17 cellular contexts compared by ENCODE assay signal in genomic region chr17:75762513-75763268, GRCh38. TPM values are rescaled to one million over a fixed set of nuclear protein-coding genes. Genes with fewer than 3 reads are reported as not detected.
A peak's percentile ranks its signal among the peaks of the same experiment; 100 is the strongest.
DNase-seq lines count a peak whose midpoint lies in the region; ATAC-seq and TF ChIP-seq lines count a peak whose summit lies in the region.
"Had no signal": no experiment of that assay in that cellular context is flagged by ENCODE, and none has a peak within 500 bp of the region (broad histone marks: within the 10 kb centered on the region; RNA-seq: fewer than 3 reads in every experiment).

No MANE protein-coding gene starts in this region.

- H3K4me1 Mint-ChIP-seq in activated naive CD4-positive, alpha-beta T cell treated with anti-CD3 and anti-CD28 coated beads, Interleukin-2, amount 10 ng/mL, durations not matched to agents 7 days and 5 days, result peaks cover 17% of the 10 kb centered on the region
- H3K4me1 Mint-ChIP-seq in osteocyte (ENCODE audit: unreplicated experiment), result peaks cover 21% of the 10 kb centered on the region

- H3K9me3 Mint-ChIP-seq in activated naive CD4-positive, alpha-beta T cell treated with anti-CD3 and anti-CD28 coated beads, Interleukin-2, amount 10 ng/mL, durations not matched to agents 7 days and 5 days, result no peaks in the 10 kb centered on the region
- no peaks in the 10 kb centered on the region for H3K9me3 Mint-ChIP-seq in osteocyte (ENCODE audit: unreplicated experiment)

- H3K27me3 ChIP-seq in WERI-Rb-1 (ENCODE audit: insufficient read depth, low read depth, severe bottlenecking), result no peaks in the 10 kb centered on the region
- H3K27me3 ChIP-seq: body of pancreas, ovary had no signal

- no peak overlapping the region for H3K27ac Mint-ChIP-seq in activated naive CD4-positive, alpha-beta T cell treated with anti-CD3 and anti-CD28 coated beads, Interleukin-2, amount 10 ng/mL, durations not matched to agents 7 days and 5 days
- H3K27ac Mint-ChIP-seq in osteocyte (ENCODE audit: unreplicated experiment), result no peak overlapping the region

- peak overlapping the region; percentile 45 for H3K4me3 Mint-ChIP-seq in activated naive CD4-positive, alpha-beta T cell treated with anti-CD3 and anti-CD28 coated beads, Interleukin-2, amount 10 ng/mL, durations not matched to agents 7 days and 5 days
- H3K4me3 Mint-ChIP-seq in osteocyte (ENCODE audit: unreplicated experiment), result peak overlapping the region; percentile 53

- peaks cover 10% of the 10 kb centered on the region for H3K27me3 Mint-ChIP-seq in activated naive CD4-positive, alpha-beta T cell treated with anti-CD3 and anti-CD28 coated beads, Interleukin-2, amount 10 ng/mL, durations not matched to agents 7 days and 5 days
- no peaks in the 10 kb centered on the region for H3K27me3 Mint-ChIP-seq in osteocyte (ENCODE audit: unreplicated experiment)

- H3K36me3 Mint-ChIP-seq in activated naive CD4-positive, alpha-beta T cell treated with anti-CD3 and anti-CD28 coated beads, Interleukin-2, amount 10 ng/mL, durations not matched to agents 7 days and 5 days, result peaks cover 2% of the 10 kb centered on the region
- peaks cover 4% of the 10 kb centered on the region for H3K36me3 Mint-ChIP-seq in osteocyte (ENCODE audit: unreplicated experiment)

- CTCF ChIA-PET in activated naive CD4-positive, alpha-beta T cell treated with anti-CD3 and anti-CD28 coated beads, Interleukin-2, amount 10 ng/mL, durations not matched to agents 7 days and 5 days (lab: Charles Lee), result interaction anchor here (0.6 to 9.8 kb wide), 9 partner anchors 8 to 143 kb away, joined by 3 to 110 read pairs (median 4); partner anchors contain the start of gene SMIM5

- no peak for DNase-seq in activated naive CD4-positive, alpha-beta T cell treated with anti-CD3 and anti-CD28 coated beads, Interleukin-2, amount 10 ng/mL, durations not matched to agents 7 days and 5 days
- DNase-seq in activated naive CD4-positive, alpha-beta T cell (lab: John Stamatoyannopoulos, UW), result no peak
- DNase-seq in NCI-H226, result peak; percentile 34
- DNase-seq in osteocyte (ENCODE audit: extremely low spot score, unreplicated experiment), result no peak
- no peak for DNase-seq in activated CD8-positive, alpha-beta memory T cell treated with anti-CD3 and anti-CD28 coated beads, Interleukin-2, amount 50 U/mL, for 48 hours
- DNase-seq in WERI-Rb-1, result no peak
- DNase-seq: activated T-cell treated with anti-CD3 and anti-CD28 coated beads, Interleukin-2, amount 50 U/mL, for 1 hour; body of pancreas; DND-41; effector CD8-positive, alpha-beta T cell; HCEC 1CT; NCI-H1436; NCI-H345; ovary had no signal

- H3K27ac ChIP-seq in WERI-Rb-1, result no peak overlapping the region
- H3K27ac ChIP-seq: body of pancreas, ovary, SK-N-MC had no signal

- ATAC-seq in esophagus mucosa, result peak; percentile 3
- no peak for ATAC-seq in HG03457 (IDR thresholded peaks at IDR 0.05; ENCODE audit: unreplicated experiment)
- ATAC-seq: body of pancreas had no signal

- H3K4me3 ChIP-seq in WERI-Rb-1 (ENCODE audit: low read depth, low read length), result no peak overlapping the region
- H3K4me3 ChIP-seq: body of pancreas, ovary, SK-N-MC had no signal

- H3K36me3 ChIP-seq in WERI-Rb-1, result peaks cover 5% of the 10 kb centered on the region; the same call in 1 of the 2 replicates
- H3K36me3 ChIP-seq: ovary had no signal

- H3K9me3 ChIP-seq in WERI-Rb-1 (ENCODE audit: severe bottlenecking), result no peaks in the 10 kb centered on the region
- H3K9me3 ChIP-seq: body of pancreas, ovary had no signal

- TF ChIP-seq CTCF in osteocyte (IDR thresholded peaks at IDR 0.05) (no peak), WERI-Rb-1 (IDR thresholded peaks at IDR 0.05; ENCODE audit: low read depth, low read length) (no peak)

RNA-seq across cellular contexts. Expression of gene GALK1, which starts 2.3 kb away (rescaled TPM):
- total RNA-seq in esophagus mucosa, result 29.1 TPM
- 30.3 and 31.2 TPM in 2 replicates for total RNA-seq in osteocyte

RNA-seq across cellular contexts. Expression of gene UNK, which starts 21.9 kb away (rescaled TPM):
- total RNA-seq in esophagus mucosa (17.3 TPM), osteocyte (35.1 and 38.2 TPM in 2 replicates)

RNA-seq across cellular contexts. Expression of gene ITGB4, which starts 41.4 kb away (rescaled TPM):
- total RNA-seq in esophagus mucosa (134 TPM), osteocyte (460 and 524 TPM in 2 replicates)
